ENCODE assay signal across 8 cellular contexts in the genomic region with DNA sequence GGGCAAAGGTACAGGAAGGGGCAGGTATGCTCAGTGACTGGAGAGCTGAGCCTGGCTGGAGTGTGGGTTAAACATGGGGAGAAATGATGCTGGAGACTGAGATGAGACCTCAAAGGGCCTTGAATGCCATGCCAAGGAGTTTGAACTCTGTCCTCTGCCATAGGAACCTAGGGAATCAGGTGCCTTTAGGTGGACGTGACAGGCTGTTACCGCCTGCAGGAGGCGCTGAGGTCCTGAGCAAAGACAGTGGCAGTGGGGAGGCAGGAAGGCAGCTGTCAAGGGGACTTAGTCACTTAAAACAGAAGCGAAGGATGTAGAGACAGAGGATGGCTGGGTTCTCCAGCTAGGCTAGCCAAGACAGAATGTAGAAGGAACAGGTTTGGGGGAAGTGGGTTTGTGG. TPM values are rescaled to one million over a fixed set of nuclear protein-coding genes. Genes with fewer than 3 reads are reported as not detected.
DNase-seq lines count a peak whose midpoint lies in the region; TF ChIP-seq lines count a peak whose summit lies in the region.

No MANE protein-coding gene starts in this region.

- no peak overlapping the region for H3K4me2 ChIP-seq in osteoblast (ENCODE audit: insufficient read depth, low read length)

- peaks cover 7% of the 10 kb centered on the region for H4K20me1 ChIP-seq in osteoblast (ENCODE audit: insufficient read depth, low read length)

- H3K4me1 ChIP-seq in osteoblast (ENCODE audit: insufficient read depth, low read length), result no peaks in the 10 kb centered on the region

- DNase-seq in DMS 273 (lab: John Stamatoyannopoulos, UW; ENCODE audit: unreplicated experiment) (peak; percentile 65), DMS 273 treated with DMSO at 0.1 percent for 48 hours (lab: John Stamatoyannopoulos, UW) (no peak), NCI-H1694 treated with DMSO at 0.1 percent for 48 hours (lab: John Stamatoyannopoulos, UW) (peak; percentile 4), astrocyte of the hippocampus (ENCODE audit: low read depth, low spot score) (peak; percentile 36), osteoblast (ENCODE audit: insufficient read length, low spot score, missing footprints) (no peak), retina (no peak), NCI-H1417 (lab: John Stamatoyannopoulos, UW) (no peak), NCI-H1105 treated with DMSO at 0.1 percent for 48 hours (lab: John Stamatoyannopoulos, UW) (no peak)

- peaks cover 12% of the 10 kb centered on the region for H3K79me2 ChIP-seq in osteoblast (ENCODE audit: insufficient read depth, low read length)

- no peaks in the 10 kb centered on the region for H3K9me3 ChIP-seq in osteoblast (ENCODE audit: low read depth, low read length)

- H2AFZ ChIP-seq in osteoblast (ENCODE audit: low read length), result no peak overlapping the region

- no peak overlapping the region for H3K4me3 ChIP-seq in osteoblast (ENCODE audit: insufficient read depth, low read length)

- no peak overlapping the region for H3K27ac ChIP-seq in osteoblast (ENCODE audit: low read depth, low read length)

- H3K36me3 ChIP-seq in osteoblast (ENCODE audit: insufficient read depth, low read length), result peaks cover 77% of the 10 kb centered on the region

- H3K27me3 ChIP-seq in osteoblast (ENCODE audit: insufficient read depth, low read length), result no peaks in the 10 kb centered on the region

- TF ChIP-seq CTCF in osteoblast (IDR thresholded peaks at IDR 0.05; ENCODE audit: extremely low read depth, low read depth, low read length), result peak; percentile 55

RNA-seq across cellular contexts. Expression of a gene that starts 9.1 kb away (rescaled TPM):
- 235 and 267 TPM in 2 replicates for total RNA-seq in osteoblast

RNA-seq across cellular contexts. Expression of a gene that starts 13.5 kb away (rescaled TPM):
- 3.3 and 5.0 TPM in 2 replicates for total RNA-seq in osteoblast

RNA-seq across cellular contexts. Expression of a gene that starts 31.5 kb away (rescaled TPM):
- 3.5 and 3.6 TPM in 2 replicates for total RNA-seq in osteoblast

RNA-seq across cellular contexts. Expression of a gene that starts 37.7 kb away (rescaled TPM):
- total RNA-seq in osteoblast, result 48.1 and 65.4 TPM in 2 replicates

RNA-seq across cellular contexts. Expression of a gene that starts 56.5 kb away (rescaled TPM):
- 33.3 and 44.2 TPM in 2 replicates for total RNA-seq in osteoblast

Comparison
In these comparisons a context has a peak if more than half of its experiments do, and no peak if none do; other contexts are left out.
1. DNase-seq: peak in DMS 273 (single experiment), NCI-H1694 treated with DMSO at 0.1 percent for 48 hours (single experiment) and astrocyte of the hippocampus (single experiment); none in DMS 273 treated with DMSO at 0.1 percent for 48 hours (single experiment), osteoblast (single experiment), retina (single experiment), NCI-H1417 (0 of 3) and NCI-H1105 treated with DMSO at 0.1 percent for 48 hours (single experiment).